12 cellular contexts compared by ENCODE assay signal in the genomic region with DNA sequence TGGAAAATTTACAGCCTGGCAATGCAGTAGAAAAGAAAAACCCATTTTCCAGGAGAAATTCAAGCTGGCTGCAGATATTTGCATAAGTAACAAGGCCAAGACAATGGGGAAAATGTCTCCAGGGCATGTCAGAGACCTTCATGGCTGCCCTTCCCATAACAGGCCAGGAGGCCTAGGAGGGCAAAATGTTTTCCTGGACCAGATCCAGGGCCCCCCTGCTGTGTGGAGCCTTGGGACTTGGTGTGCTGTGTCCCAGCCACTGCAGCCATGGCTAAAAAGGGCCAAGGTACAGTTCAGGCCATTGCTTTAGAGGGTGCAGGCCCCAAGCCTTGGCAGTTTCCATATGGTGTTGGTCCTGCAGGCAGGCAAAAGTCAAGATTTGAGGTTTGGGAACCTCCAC. TPM values are rescaled to one million over a fixed set of nuclear protein-coding genes. Genes with fewer than 3 reads are reported as not detected.
"Had no signal": no experiment of that assay in that cellular context is flagged by ENCODE, and none has a peak within 500 bp of the region (broad histone marks: within the 10 kb centered on the region; RNA-seq: fewer than 3 reads in every experiment).

No MANE protein-coding gene starts in this region.

- FAIRE-seq: HTR-8/SVneo had no signal

- H3K27ac ChIP-seq: GM23248, KMS-11 had no signal

- H3K4me1 ChIP-seq: HAP-1 had no signal

- H2AFZ ChIP-seq: GM23248 had no signal

- ATAC-seq: HCT116 had no signal

- H3K4me3 ChIP-seq: GM23248, HAP-1 had no signal

- H3K4me2 ChIP-seq: KMS-11 had no signal

- H3K9ac ChIP-seq: GM23248, KMS-11 had no signal

- DNase-seq: GM23248, GOT3, H7, IMR-90, Karpas-422, KBM-7 had no signal

- H3K36me3 ChIP-seq: HAP-1 had no signal

RNA-seq across cellular contexts. Expression of a gene that starts 29.8 kb away (rescaled TPM):
- total RNA-seq: GM23248, H4, HT-29, IMR-90 had no signal
- polyA plus RNA-seq: GM23248 had no signal
